In the genomic region with DNA sequence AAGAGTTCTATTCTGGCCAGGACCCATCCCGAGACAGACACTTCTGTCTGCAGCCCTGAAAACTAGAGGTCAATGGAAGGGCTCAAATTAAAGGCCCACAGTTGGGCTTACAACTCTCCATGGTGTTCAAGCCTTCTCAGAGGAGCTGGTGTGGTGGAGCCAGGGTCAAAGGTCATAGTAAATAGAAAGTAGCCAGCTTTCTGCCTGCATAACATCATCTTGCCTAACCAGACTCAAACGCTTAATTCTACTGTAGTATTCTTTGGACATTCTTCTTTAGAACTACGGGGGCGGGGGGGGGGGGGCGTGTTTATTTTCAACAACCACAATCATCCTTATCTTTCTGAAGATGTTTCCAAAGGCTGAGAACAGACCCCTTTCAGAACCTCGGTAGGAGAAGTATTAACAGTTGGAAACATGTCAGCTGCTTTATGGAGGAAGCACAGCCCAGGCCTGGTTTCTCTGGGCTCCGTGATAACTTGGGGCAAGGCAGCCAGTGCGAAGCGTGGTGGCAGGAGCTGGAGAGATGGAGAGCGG, we compare ENCODE assay signal across 9 cellular contexts. TPM values are rescaled to one million over a fixed set of nuclear protein-coding genes. Genes with fewer than 3 reads are reported as not detected.
DNase-seq lines count a peak whose midpoint lies in the region; FAIRE-seq and TF ChIP-seq lines count a peak whose summit lies in the region.
"Had no signal": no experiment of that assay in that cellular context is flagged by ENCODE, and none has a peak within 500 bp of the region (broad histone marks: within the 10 kb centered on the region; RNA-seq: fewer than 3 reads in every experiment).

No MANE protein-coding gene starts in this region.

- FAIRE-seq in RCC 7860 (lab: Jason Lieb, UNC): no peak
- FAIRE-seq: frontal cortex had no signal

- CTCF ChIA-PET in activated CD4-positive, alpha-beta T cell treated with anti-CD3 and anti-CD28 coated beads, Interleukin-2, amount 10 ng/mL, durations not matched to agents 7 days and 5 days (lab: Charles Lee): interaction anchor here (0.6 to 1.5 kb wide), 6 partner anchors 10 to 53 kb away, joined by 3 to 5 read pairs (median 4); no protein-coding TSS in a partner anchor
- CTCF ChIA-PET in activated CD4-positive, alpha-beta memory T cell treated with anti-CD3 and anti-CD28 coated beads for 36 hours (lab: Charles Lee): interaction anchor here (1.9 kb wide), 1 partner anchor 19 kb away, joined by 8 read pairs; no protein-coding TSS in a partner anchor

- H3K27ac ChIP-seq in testis: peak overlapping the region; percentile 93 to 97

- POLR2A ChIA-PET in activated CD4-positive, alpha-beta T cell treated with anti-CD3 and anti-CD28 coated beads, Interleukin-2, amount 10 ng/mL, durations not matched to agents 7 days and 5 days (lab: Charles Lee): no interaction called here
- POLR2A ChIA-PET in activated CD4-positive, alpha-beta memory T cell treated with anti-CD3 and anti-CD28 coated beads for 36 hours (lab: Charles Lee): interaction anchor here (1.3 to 7.0 kb wide), 3 partner anchors 19 to 34 kb away, joined by 3 to 36 read pairs (median 13); no protein-coding TSS in a partner anchor

- in situ Hi-C loops in KBM-7 (cut with MboI; ENCODE audit: low pct_unique_long_range_greater_than_20kb, low sequenced_read_pairs): no loop called here

- TF ChIP-seq CTCF in testis (IDR thresholded peaks at IDR 0.05): no peak

- peak overlapping the region; percentile 95 for H3K27ac Mint-ChIP-seq in activated CD4-positive, alpha-beta T cell treated with anti-CD3 and anti-CD28 coated beads, Interleukin-2, amount 10 ng/mL, durations not matched to agents 7 days and 5 days
- peak overlapping the region; percentile 87 for H3K27ac Mint-ChIP-seq in activated CD4-positive, alpha-beta memory T cell treated with anti-CD3 and anti-CD28 coated beads for 36 hours
- peak overlapping the region; percentile 40 to 89 (median 82) for H3K27ac Mint-ChIP-seq in immature natural killer cell

- H3K4me3 ChIP-seq in testis: peak overlapping the region; percentile 88 to 94

- no peaks in the 10 kb centered on the region for H3K9me3 ChIP-seq in testis

- 15 to 31% methylated on average over 10 of the region's 10 CpGs for WGBS in testis, 2 donors

- intact Hi-C loops in activated CD4-positive, alpha-beta memory T cell treated with anti-CD3 and anti-CD28 coated beads for 36 hours (cut with micrococcal nuclease): loop anchor here (2.0 to 5.0 kb wide), 4 partner anchors 31 to 424 kb away; no protein-coding TSS in a partner anchor
- intact Hi-C loops in testis (cut with DNase I; ENCODE audit: low total_unique reads): no loop called here

- peaks cover 26% of the 10 kb centered on the region for H3K4me1 Mint-ChIP-seq in activated CD4-positive, alpha-beta T cell treated with anti-CD3 and anti-CD28 coated beads, Interleukin-2, amount 10 ng/mL, durations not matched to agents 7 days and 5 days
- H3K4me1 Mint-ChIP-seq in activated CD4-positive, alpha-beta memory T cell treated with anti-CD3 and anti-CD28 coated beads for 36 hours (ENCODE audit: low read depth): peaks cover 22% of the 10 kb centered on the region
- peaks cover 20 to 29% of the 10 kb centered on the region in 2 donors for H3K4me1 Mint-ChIP-seq in immature natural killer cell

- H3K9me3 Mint-ChIP-seq in activated CD4-positive, alpha-beta T cell treated with anti-CD3 and anti-CD28 coated beads, Interleukin-2, amount 10 ng/mL, durations not matched to agents 7 days and 5 days: no peaks in the 10 kb centered on the region
- H3K9me3 Mint-ChIP-seq in activated CD4-positive, alpha-beta memory T cell treated with anti-CD3 and anti-CD28 coated beads for 36 hours: no peaks in the 10 kb centered on the region
- H3K9me3 Mint-ChIP-seq in immature natural killer cell: no peaks in the 10 kb centered on the region

- DNase-seq in activated CD4-positive, alpha-beta T cell treated with anti-CD3 and anti-CD28 coated beads, Interleukin-2, amount 10 ng/mL, durations not matched to agents 7 days and 5 days: no peak
- no peak for DNase-seq in activated CD4-positive, alpha-beta T cell treated with anti-CD3 and anti-CD28 coated beads, Interleukin-2, amount 50 U/mL, for 48 hours
- DNase-seq in activated CD4-positive, alpha-beta memory T cell treated with anti-CD3 and anti-CD28 coated beads for 36 hours: no peak
- no peak for DNase-seq in immature natural killer cell
- DNase-seq in testis: no peak
- DNase-seq in KBM-7: no peak
- DNase-seq in NCI-H1105 treated with DMSO at 0.1 percent for 48 hours (lab: John Stamatoyannopoulos, UW): no peak
- DNase-seq in RCC 7860 (ENCODE audit: low spot score): no peak

- peaks cover 10% of the 10 kb centered on the region for H3K36me3 Mint-ChIP-seq in activated CD4-positive, alpha-beta T cell treated with anti-CD3 and anti-CD28 coated beads, Interleukin-2, amount 10 ng/mL, durations not matched to agents 7 days and 5 days (ENCODE audit: low read depth)
- peaks cover 3% of the 10 kb centered on the region for H3K36me3 Mint-ChIP-seq in activated CD4-positive, alpha-beta memory T cell treated with anti-CD3 and anti-CD28 coated beads for 36 hours
- H3K36me3 Mint-ChIP-seq in immature natural killer cell: no peaks in the 10 kb centered on the region

- H3K27me3 Mint-ChIP-seq in activated CD4-positive, alpha-beta T cell treated with anti-CD3 and anti-CD28 coated beads, Interleukin-2, amount 10 ng/mL, durations not matched to agents 7 days and 5 days: peaks cover 6% of the 10 kb centered on the region
- peaks cover 3% of the 10 kb centered on the region for H3K27me3 Mint-ChIP-seq in activated CD4-positive, alpha-beta memory T cell treated with anti-CD3 and anti-CD28 coated beads for 36 hours
- peaks cover 2 to 9% (median 2%) of the 10 kb centered on the region in 3 donors for H3K27me3 Mint-ChIP-seq in immature natural killer cell (ENCODE audit: low read depth in 3 of 3)

- H3K36me3 ChIP-seq in testis (ENCODE audit: low read depth, missing control alignments): no peaks in the 10 kb centered on the region

- peaks cover 6% of the 10 kb centered on the region for H3K4me1 ChIP-seq in testis

- H3K27me3 ChIP-seq in testis: no peaks in the 10 kb centered on the region

- H3K4me3 Mint-ChIP-seq in activated CD4-positive, alpha-beta T cell treated with anti-CD3 and anti-CD28 coated beads, Interleukin-2, amount 10 ng/mL, durations not matched to agents 7 days and 5 days: peak overlapping the region; percentile 82
- H3K4me3 Mint-ChIP-seq in activated CD4-positive, alpha-beta memory T cell treated with anti-CD3 and anti-CD28 coated beads for 36 hours: peak overlapping the region; percentile 81
- peak overlapping the region; percentile 91 to 93 (median 93) for H3K4me3 Mint-ChIP-seq in immature natural killer cell

- TF ChIP-seq POLR2A in testis (IDR thresholded peaks at IDR 0.05): no peak

RNA-seq across cellular contexts. Expression of a gene that starts 1.5 kb away (rescaled TPM):
- 10 to 100 TPM; 27.2 to 30.1 TPM for total RNA-seq in activated CD4-positive, alpha-beta T cell treated with anti-CD3 and anti-CD28 coated beads, Interleukin-2, amount 10 ng/mL, durations not matched to agents 7 days and 5 days
- total RNA-seq in activated CD4-positive, alpha-beta memory T cell treated with anti-CD3 and anti-CD28 coated beads for 36 hours: 10 to 100 TPM; 13.0 to 13.5 TPM
- polyA plus RNA-seq in immature natural killer cell (1 to 10 TPM in 2 of 3 donors, under 1 TPM in 1; 0.17 to 4.5 (median 3.3) TPM), testis (ENCODE audit: insufficient read depth, low read depth, low replicate concordance) (30.0 TPM)
- total RNA-seq in testis: 10 to 100 TPM; 75.0 to 79.2 TPM
